In the genomic region with DNA sequence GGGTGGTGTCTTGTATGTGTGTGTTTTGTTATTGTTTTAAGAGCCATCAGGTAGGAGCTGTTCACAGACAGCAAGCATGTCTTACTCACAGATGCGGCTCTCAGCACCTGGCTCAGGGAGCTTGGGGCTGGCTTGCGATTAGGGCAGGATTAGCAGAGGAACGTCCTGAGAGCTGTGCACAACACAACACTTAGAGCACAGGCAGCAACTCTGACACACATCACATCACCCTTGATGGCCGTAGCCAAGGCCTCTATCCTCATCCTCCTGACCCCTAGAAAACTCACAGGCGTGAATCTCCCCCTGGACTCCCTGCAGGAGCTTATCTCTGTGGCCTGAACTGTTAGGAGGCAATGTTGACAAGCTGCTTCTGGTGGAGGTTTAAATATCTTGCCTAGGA, we compare ENCODE assay signal across 15 cellular contexts. TPM values are rescaled to one million over a fixed set of nuclear protein-coding genes. Genes with fewer than 3 reads are reported as not detected.
DNase-seq lines count a peak whose midpoint lies in the region; ATAC-seq and TF ChIP-seq lines count a peak whose summit lies in the region.
"Had no signal": no experiment of that assay in that cellular context is flagged by ENCODE, and none has a peak within 500 bp of the region (broad histone marks: within the 10 kb centered on the region; RNA-seq: fewer than 3 reads in every experiment).

No MANE protein-coding gene starts in this region.

- H2AK5ac ChIP-seq in trophoblast cell (ENCODE audit: low read length) = peak overlapping the region; percentile 6

- H3K27me3 ChIP-seq in right atrium auricular region (no peaks in the 10 kb centered on the region), trophoblast cell (ENCODE audit: insufficient read depth, low read length) (no peaks in the 10 kb centered on the region), vagina (no peaks in the 10 kb centered on the region), MM.1S (replicated peaks; ENCODE audit: insufficient read depth, low read length) (no peaks in the 10 kb centered on the region)
- H3K27me3 ChIP-seq: SJSA1 had no signal

- H3F3A ChIP-seq in MM.1S (ENCODE audit: insufficient read depth, low read length) = no peaks in the 10 kb centered on the region

- H3K27me3 Mint-ChIP-seq in brain = no peaks in the 10 kb centered on the region
- H3K27me3 Mint-ChIP-seq in T-cell = peaks cover 0 to 2% of the 10 kb centered on the region in 2 donors

- no peak overlapping the region for H3K4ac ChIP-seq in trophoblast cell (ENCODE audit: low read depth, low read length)

- H3K9me2 ChIP-seq in MM.1S (replicated peaks; ENCODE audit: insufficient read depth, low read length) = no peaks in the 10 kb centered on the region

- H3K4me1 Mint-ChIP-seq in brain = peaks cover 14% of the 10 kb centered on the region
- peaks cover 0 to 9% (median 6%) of the 10 kb centered on the region in 3 donors for H3K4me1 Mint-ChIP-seq in T-cell

- H3K79me1 ChIP-seq in trophoblast cell (ENCODE audit: low read length) = peaks cover 16% of the 10 kb centered on the region

- no peak for DNase-seq in right atrium auricular region (ENCODE audit: low spot score)
- no peak for DNase-seq in trophoblast cell
- DNase-seq in vagina (ENCODE audit: extremely low spot score in 2 of 2) = no peak
- DNase-seq in MM.1S = no peak
- DNase-seq in T-cell = no peak
- DNase-seq in ecto neural progenitor cell (ENCODE audit: low spot score) = no peak
- DNase-seq: activated CD8-positive, alpha-beta memory T cell treated with anti-CD3 and anti-CD28 coated beads for 24 hours; activated gamma-delta T cell treated with Interleukin-2 at 50 U/mL for 16 hours; CD4-positive, alpha-beta memory T cell; hippocampal formation; NCI-H2171 had no signal

- H3K36me3 Mint-ChIP-seq in brain (no peaks in the 10 kb centered on the region), T-cell (no peaks in the 10 kb centered on the region)
- H3K36me3 Mint-ChIP-seq: CD4-positive, alpha-beta memory T cell had no signal

- H3K9ac ChIP-seq in trophoblast cell (ENCODE audit: low read length) (no peak overlapping the region), MM.1S (ENCODE audit: low read length) (no peak overlapping the region)

- H3K27ac Mint-ChIP-seq in brain (peak overlapping the region in 3 of 5 experiments; percentile 32 to 79 (median 60)), T-cell (no peak overlapping the region)

- peak overlapping the region; percentile 25 for H2BK5ac ChIP-seq in trophoblast cell (ENCODE audit: low read depth, low read length, poor library complexity)

- no CpG with 5 or more reads among the region's 5 CpGs for WGBS in trophoblast cell (ENCODE audit: extremely low coverage, insufficient coverage, insufficient read length)

- peak overlapping the region; percentile 51 for H2BK12ac ChIP-seq in trophoblast cell (ENCODE audit: low read length)

- no peak overlapping the region for H4K12ac ChIP-seq in trophoblast cell (ENCODE audit: low read depth, low read length)

- peak overlapping the region; percentile 53 for H4K91ac ChIP-seq in trophoblast cell (ENCODE audit: low read depth, low read length)

- no peak overlapping the region for H2AFZ ChIP-seq in trophoblast cell (ENCODE audit: insufficient read depth, low read length, poor library complexity)
- no peak overlapping the region for H2AFZ ChIP-seq in MM.1S (ENCODE audit: low read length)

- TF ChIP-seq POLR2A in vagina (IDR thresholded peaks at IDR 0.05) = no peak

- H3K18ac ChIP-seq in trophoblast cell (ENCODE audit: low read length) = peak overlapping the region; percentile 57

- peaks cover 0 to 93% of the 10 kb centered on the region in 2 donors for H3K4me1 ChIP-seq in right atrium auricular region
- H3K4me1 ChIP-seq in trophoblast cell (ENCODE audit: control insufficient read depth in 1 of 2, insufficient read depth in 2 of 2, low read length in 2 of 2) = peaks cover 28 to 34% of the 10 kb centered on the region in 2 experiments
- H3K4me1 ChIP-seq in vagina = peaks cover 76% of the 10 kb centered on the region
- H3K4me1 ChIP-seq in MM.1S (ENCODE audit: low read length) = no peaks in the 10 kb centered on the region

- H3K27ac ChIP-seq in right atrium auricular region = peak overlapping the region; percentile 89 to 93
- peak overlapping the region; percentile 76 for H3K27ac ChIP-seq in trophoblast cell (ENCODE audit: low read depth, low read length)
- H3K27ac ChIP-seq in vagina = peak overlapping the region; percentile 91
- no peak overlapping the region for H3K27ac ChIP-seq in MM.1S (ENCODE audit: low read length)
- H3K27ac ChIP-seq: SJSA1 had no signal

- H3K4me3 ChIP-seq in right atrium auricular region (no peak overlapping the region), trophoblast cell (ENCODE audit: low read depth, low read length) (no peak overlapping the region), vagina (no peak overlapping the region), MM.1S (ENCODE audit: low read length) (no peak overlapping the region)
- H3K4me3 ChIP-seq: SJSA1 had no signal

- H3K36me3 ChIP-seq in right atrium auricular region (no peaks in the 10 kb centered on the region), trophoblast cell (ENCODE audit: control insufficient read depth in 1 of 2, insufficient read depth in 2 of 2, low read length in 2 of 2) (no peaks in the 10 kb centered on the region), vagina (no peaks in the 10 kb centered on the region), MM.1S (replicated peaks; ENCODE audit: insufficient read depth, low read length) (no peaks in the 10 kb centered on the region)
- H3K36me3 ChIP-seq: SJSA1 had no signal

- POLR2A ChIA-PET in T-cell (lab: Charles Lee) = no interaction called here

- intact Hi-C loops in vagina (cut with DNase I) = loop anchor here (2.0 kb wide), 1 partner anchor 21 kb away; no protein-coding TSS in a partner anchor

- no peak overlapping the region for H3K4me2 ChIP-seq in trophoblast cell (ENCODE audit: low read length)
- H3K4me2 ChIP-seq in MM.1S (ENCODE audit: low read depth, low read length) = no peak overlapping the region

- H3K9me3 Mint-ChIP-seq in brain = peaks cover 0 to 4% (median 0%) of the 10 kb centered on the region in 5 experiments
- no peaks in the 10 kb centered on the region for H3K9me3 Mint-ChIP-seq in T-cell
- H3K9me3 Mint-ChIP-seq: CD4-positive, alpha-beta memory T cell had no signal

- no peak for ATAC-seq in T-cell (replicated peaks in 1 of 4)

- H2BK120ac ChIP-seq in trophoblast cell (ENCODE audit: insufficient read depth, low read length, poor library complexity) = peak overlapping the region; percentile 73

- H3K14ac ChIP-seq in trophoblast cell (ENCODE audit: low read length) = peak overlapping the region; percentile 1

- TF ChIP-seq CTCF in brain (conservative IDR thresholded peaks at IDR 0.05) (no peak), right atrium auricular region (IDR thresholded peaks at IDR 0.05) (no peak), vagina (IDR thresholded peaks at IDR 0.05) (no peak), MM.1S (IDR thresholded peaks at IDR 0.05; ENCODE audit: low read length) (no peak)

- H3K79me2 ChIP-seq in trophoblast cell (ENCODE audit: control insufficient read depth, insufficient read depth, low read length, poor library complexity) (no peaks in the 10 kb centered on the region), MM.1S (ENCODE audit: low read length) (no peaks in the 10 kb centered on the region)

- CTCF ChIA-PET in T-cell (lab: Charles Lee) = interaction anchor here in 1 of 2 donors (1.2 kb wide), 1 partner anchor 10 kb away, joined by 3 read pairs; no protein-coding TSS in a partner anchor

- no peak overlapping the region for H3K23ac ChIP-seq in trophoblast cell (ENCODE audit: low read length)

- H3K9me3 ChIP-seq in right atrium auricular region (no peaks in the 10 kb centered on the region), trophoblast cell (ENCODE audit: insufficient read depth, low read depth, low read length) (no peaks in the 10 kb centered on the region), vagina (no peaks in the 10 kb centered on the region), MM.1S (replicated peaks; ENCODE audit: insufficient read depth, low read length) (no peaks in the 10 kb centered on the region)
- H3K9me3 ChIP-seq: SJSA1 had no signal

- H4K20me1 ChIP-seq in MM.1S (ENCODE audit: insufficient read depth, low read length) = no peaks in the 10 kb centered on the region

- no peak overlapping the region for H3K4me3 Mint-ChIP-seq in brain
- no peak overlapping the region for H3K4me3 Mint-ChIP-seq in T-cell
- H3K4me3 Mint-ChIP-seq: CD4-positive, alpha-beta memory T cell had no signal

- no peak overlapping the region for H4K8ac ChIP-seq in trophoblast cell (ENCODE audit: low read depth, low read length)

RNA-seq across cellular contexts. Expression of a gene that starts 7.1 kb away (rescaled TPM):
- polyA plus RNA-seq in brain (ENCODE audit: insufficient read depth, low read depth, low replicate concordance) = not detected
- total RNA-seq in right atrium auricular region (1 to 10 TPM in 1 of 2 donors, under 1 TPM in 1; 0.83 to 2.9 TPM), vagina (2.7 TPM), T-cell (not detected)
- 0.25 and 0.26 TPM in 2 replicates for polyA plus RNA-seq in trophoblast cell (2013)
- total RNA-seq: bronchial epithelial cell; CD4-positive, alpha-beta memory T cell; left lobe of liver had no signal
- polyA plus RNA-seq: CD4-positive, alpha-beta memory T cell had no signal

RNA-seq across cellular contexts. Expression of a gene that starts 28.3 kb away (rescaled TPM):
- 11.6 TPM for polyA plus RNA-seq in brain (ENCODE audit: insufficient read depth, low read depth, low replicate concordance)
- total RNA-seq in right atrium auricular region = 1 to 10 TPM; 4.0 to 5.6 TPM
- polyA plus RNA-seq in trophoblast cell (2013) = 2.2 and 2.4 TPM in 2 replicates
- total RNA-seq in vagina = 6.4 TPM
- total RNA-seq in T-cell = 10 to 100 TPM; 26.9 to 40.2 (median 35.0) TPM

RNA-seq across cellular contexts. Expression of a gene that starts 40.9 kb away (rescaled TPM):
- 4.3 TPM for polyA plus RNA-seq in brain (ENCODE audit: insufficient read depth, low read depth, low replicate concordance)
- total RNA-seq in right atrium auricular region = 10 to 100 TPM in 1 of 2 donors, 1 to 10 TPM in 1; 6.9 to 10.7 TPM
- polyA plus RNA-seq in trophoblast cell (2013) = 10.1 and 11.1 TPM in 2 replicates
- 16.9 TPM for total RNA-seq in vagina
- total RNA-seq in T-cell = 10 to 100 TPM; 14.2 to 38.7 (median 31.5) TPM

Comparison
In these comparisons a context has a peak if more than half of its experiments do, and no peak if none do; other contexts are left out.
1. H3K27ac Mint-ChIP-seq: peak in brain (3 of 5); none in T-cell (0 of 2).